Comparison of ENCODE assay signal across 8 cellular contexts in genomic region chr11:57336111-57336666, GRCh38. TPM values are rescaled to one million over a fixed set of nuclear protein-coding genes. Genes with fewer than 3 reads are reported as not detected.
DNase-seq lines count a peak whose midpoint lies in the region; ATAC-seq and TF ChIP-seq lines count a peak whose summit lies in the region.

No MANE protein-coding gene starts in this region.

- H3K27me3 ChIP-seq in Peyer's patch, result no peaks in the 10 kb centered on the region
- no peaks in the 10 kb centered on the region for H3K27me3 ChIP-seq in endocrine pancreas (ENCODE audit: control insufficient read depth, insufficient read depth, low read length)
- H3K27me3 ChIP-seq in ovary, result no peaks in the 10 kb centered on the region

- DNase-seq in Peyer's patch, result no peak
- DNase-seq in ovary, result peak in 1 of 5 donors; percentile 24
- no peak for DNase-seq in NOMO-1 treated with dmso at 0.1 percent for 144 hours (lab: John Stamatoyannopoulos, UW; ENCODE audit: unreplicated experiment)
- no peak for DNase-seq in NCI-H1092 (lab: John Stamatoyannopoulos, UW)
- no peak for DNase-seq in cerebellar cortex (ENCODE audit: low spot score)
- no peak for DNase-seq in medulla oblongata (ENCODE audit: extremely low spot score)

- TF ChIP-seq CTCF in Peyer's patch (IDR thresholded peaks at IDR 0.05) (no peak), ovary (IDR thresholded peaks at IDR 0.05) (no peak)

- peaks cover 0 to 17% (median 2%) of the 10 kb centered on the region in 4 donors for H3K4me1 ChIP-seq in Peyer's patch
- no peaks in the 10 kb centered on the region for H3K4me1 ChIP-seq in endocrine pancreas (ENCODE audit: control insufficient read depth, insufficient read depth, low read length)
- peaks cover 6% of the 10 kb centered on the region for H3K4me1 ChIP-seq in ovary (ENCODE audit: insufficient read depth)

- peak; percentile 1 for ATAC-seq in GM19452 (IDR thresholded peaks at IDR 0.05; ENCODE audit: unreplicated experiment)

- no peak for TF ChIP-seq POLR2A in Peyer's patch (IDR thresholded peaks at IDR 0.05)
- no peak for TF ChIP-seq POLR2A in ovary (IDR thresholded peaks at IDR 0.05)

- H3K9me3 ChIP-seq in Peyer's patch (no peaks in the 10 kb centered on the region), endocrine pancreas (ENCODE audit: control insufficient read depth, low read length) (no peaks in the 10 kb centered on the region), ovary (no peaks in the 10 kb centered on the region)

- TF ChIP-seq EP300 in ovary (IDR thresholded peaks at IDR 0.05), result no peak

- peaks cover 0 to 25% (median 0%) of the 10 kb centered on the region in 3 donors for H3K36me3 ChIP-seq in Peyer's patch
- H3K36me3 ChIP-seq in endocrine pancreas (ENCODE audit: control insufficient read depth, insufficient read depth, low read length), result peaks cover 8% of the 10 kb centered on the region
- no peaks in the 10 kb centered on the region for H3K36me3 ChIP-seq in ovary

- H3K9ac ChIP-seq in endocrine pancreas (ENCODE audit: control insufficient read depth, insufficient read depth, low read length), result peak overlapping the region; percentile 84

- 14 to 15% (median 15%) methylated on average over 12 of the region's 12 CpGs for WGBS in ovary, 3 donors

- intact Hi-C loops in ovary (cut with DNase I), result loop anchor here in 2 of 4 donors (5.0 to 10.0 kb wide), 2 partner anchors 86 to 89 kb away; partner anchors contain the start of gene SLC43A3 (in 1 of the 2)

- H3K4me3 ChIP-seq in Peyer's patch (peak overlapping the region; percentile 84 to 92 (median 87)), endocrine pancreas (ENCODE audit: control insufficient read depth, insufficient read depth, low read length) (peak overlapping the region; percentile 74), ovary (peak overlapping the region; percentile 83)

- peak overlapping the region; percentile 85 to 90 (median 90) for H3K27ac ChIP-seq in Peyer's patch
- peak overlapping the region; percentile 82 to 84 for H3K27ac ChIP-seq in ovary

RNA-seq across cellular contexts. Expression of gene SSRP1, which starts 0.5 kb away (rescaled TPM):
- total RNA-seq in Peyer's patch (100 to 1,000 TPM in 1 of 4 donors, 10 to 100 TPM in 3; 39.9 to 106 (median 50.6) TPM), ovary (100 to 1,000 TPM in 1 of 7 donors, 10 to 100 TPM in 6; 43.3 to 105 (median 87.7) TPM)
- 100 to 1,000 TPM in 1 of 2 donors, 10 to 100 TPM in 1; 78.6 to 134 TPM for polyA plus RNA-seq in ovary

RNA-seq across cellular contexts. Expression of gene P2RX3, which starts 2.0 kb away (rescaled TPM):
- total RNA-seq in Peyer's patch (under 1 TPM in 1 of 4 donors, not detected in 3; 0.80 TPM), ovary (under 1 TPM in 1 of 7 donors, not detected in 6; 0.12 TPM)
- polyA plus RNA-seq in ovary, result under 1 TPM in 1 of 2 donors, not detected in 1; 0.13 TPM

RNA-seq across cellular contexts. Expression of gene TNKS1BP1, which starts 11.4 kb away (rescaled TPM):
- total RNA-seq in Peyer's patch (100 to 1,000 TPM in 3 of 4 donors, 10 to 100 TPM in 1; 91.8 to 156 (median 139) TPM), ovary (100 to 1,000 TPM in 5 of 7 donors, 10 to 100 TPM in 2; 45.2 to 230 (median 149) TPM)
- 10 to 100 TPM; 88.5 to 93.9 TPM for polyA plus RNA-seq in ovary

RNA-seq across cellular contexts. Expression of gene PRG3, which starts 44.8 kb away (rescaled TPM):
- not detected for total RNA-seq in Peyer's patch
- not detected for total RNA-seq in ovary
- polyA plus RNA-seq in ovary, result not detected

RNA-seq across cellular contexts. Expression of gene PRG2, which starts 54.3 kb away (rescaled TPM):
- total RNA-seq in Peyer's patch (not detected), ovary (not detected)
- polyA plus RNA-seq in ovary, result under 1 TPM in 1 of 2 donors, not detected in 1; 0.15 TPM
